ENCODE assay signal across 1 cellular context in genomic region chr4:168713193-168713592, GRCh38.
TF ChIP-seq lines count a peak whose summit lies in the region.

No MANE protein-coding gene starts in this region.

TF ChIP-seq in HepG2, 621 proteins besides CTCF, POLR2A, EP300 and RAD21 (continued from another document):
- no peak for TF ChIP-seq ZBTB49 (CRISPR knock-in tag; IDR thresholded peaks at IDR 0.05; ENCODE audit: borderline replicate concordance)
- TF ChIP-seq MTA3 (CRISPR knock-in tag; IDR thresholded peaks at IDR 0.05), result no peak
- no peak for TF ChIP-seq ZNF333 (CRISPR knock-in tag; IDR thresholded peaks at IDR 0.05; ENCODE audit: borderline replicate concordance)
- no peak for TF ChIP-seq ELF1 (CRISPR knock-in tag; IDR thresholded peaks at IDR 0.05)
- no peak for TF ChIP-seq FLYWCH1 (CRISPR knock-in tag; IDR thresholded peaks at IDR 0.05)
- no peak for TF ChIP-seq SRF (IDR thresholded peaks at IDR 0.05; ENCODE audit: low read depth, low read length)
- TF ChIP-seq DBP (CRISPR knock-in tag; IDR thresholded peaks at IDR 0.05; ENCODE audit: not compliant biosample characterization), result no peak
- no peak for TF ChIP-seq PHB2 (IDR thresholded peaks at IDR 0.05; ENCODE audit: partially characterized antibody)
- TF ChIP-seq RBM39 (IDR thresholded peaks at IDR 0.05; ENCODE audit: low read depth, low read length, poor library complexity, severe bottlenecking), result no peak
- TF ChIP-seq HCFC1 (IDR thresholded peaks at IDR 0.05; ENCODE audit: low read depth, low read length), result no peak
- no peak for TF ChIP-seq ETS1 (CRISPR knock-in tag; IDR thresholded peaks at IDR 0.05)
- TF ChIP-seq HNF4A (CRISPR knock-in tag; IDR thresholded peaks at IDR 0.05), result no peak
